ENCODE assay signal across 1 cellular context in genomic region chr6:114133816-114134215, GRCh38.
A peak's percentile ranks its signal among the peaks of the same experiment; 100 is the strongest.
TF ChIP-seq lines count a peak whose summit lies in the region.

No MANE protein-coding gene starts in this region.

TF ChIP-seq in HEK293, 187 proteins besides CTCF, POLR2A, EP300 and RAD21:
- TF ChIP-seq ZNF830 (tag by site-specific recombination; IDR thresholded peaks at IDR 0.05; ENCODE audit: low read depth) = no peak
- peak; percentile 41; the same call in 1 of the 2 replicates for TF ChIP-seq EGR2 (tag by site-specific recombination; IDR thresholded peaks at IDR 0.05; ENCODE audit: low read depth)
TF ChIP-seq in HEK293: peak in this region for 1.
